8 cellular contexts compared by ENCODE assay signal in genomic region chr1:214401666-214402065, GRCh38.
"Had no signal": no experiment of that assay in that cellular context is flagged by ENCODE, and none has a peak within 500 bp of the region (broad histone marks: within the 10 kb centered on the region; RNA-seq: fewer than 3 reads in every experiment).

No MANE protein-coding gene starts in this region.

- H3K27ac ChIP-seq: tibial artery had no signal

- H3K4me1 ChIP-seq: tibial artery had no signal

- H3K4me3 ChIP-seq: tibial artery had no signal

- DNase-seq: activated CD4-positive, CD25-positive, alpha-beta regulatory T cell treated with anti-CD3 and anti-CD28 coated beads, Interleukin-2, amount 50 U/mL, for 72 hours; activated naive CD8-positive, alpha-beta T cell treated with anti-CD3 and anti-CD28 coated beads, Interleukin-2, amount 10 ng/mL, durations not matched to agents 7 days and 5 days; anterior cingulate cortex; dermis blood vessel endothelial cell; effector memory CD8-positive, alpha-beta T cell; stimulated activated CD4-positive, alpha-beta T cell treated with anti-CD3 and anti-CD28 coated beads, Interleukin-12 subunit alpha, Interleukin-12 subunit beta, amount 100 ng/mL, for 4 hours; SW 1271; tibial artery had no signal

- H3K27me3 ChIP-seq: tibial artery had no signal

- H3K9me3 ChIP-seq: tibial artery had no signal
